In genomic region chr12:56725723-56726102, GRCh38 we compare ENCODE assay signal across 8 cellular contexts. TPM values are rescaled to one million over a fixed set of nuclear protein-coding genes. Genes with fewer than 3 reads are reported as not detected.
DNase-seq lines count a peak whose midpoint lies in the region; ATAC-seq and TF ChIP-seq lines count a peak whose summit lies in the region.

No MANE protein-coding gene starts in this region.

- TF ChIP-seq CTCF in 22Rv1 (IDR thresholded peaks at IDR 0.05), result no peak
- no peak for TF ChIP-seq CTCF in MCF 10A (IDR thresholded peaks at IDR 0.05; ENCODE audit: unreplicated experiment)

- peaks cover 61% of the 10 kb centered on the region for H3K36me3 Mint-ChIP-seq in MCF 10A (ENCODE audit: insufficient read depth, unreplicated experiment)

- peak overlapping the region; percentile 92; the same call in 1 of the 2 replicates for H3K9ac ChIP-seq in HUES48 (ENCODE audit: low read depth, low read length)

- H3K4me3 Mint-ChIP-seq in MCF 10A (ENCODE audit: unreplicated experiment), result peak overlapping the region; percentile 91

- TSS peak; percentile 46 for BruUV-seq in MCF 10A (replicated peaks; lab: Mats Ljungman, UMichigan)

- 65 to 76% methylated on average over 4 to 5 of the region's 7 CpGs for WGBS in mesodermal cell (ENCODE audit: insufficient coverage in 2 of 2), 2 experiments

- H3K4me3 ChIP-seq in HUES48 (ENCODE audit: low read depth, low read length), result peak overlapping the region; percentile 82
- peak overlapping the region; percentile 99 for H3K4me3 ChIP-seq in mesodermal cell (ENCODE audit: extremely low read depth, insufficient read depth, low read length, poor library complexity, severe bottlenecking)

- no peak for ATAC-seq in GM18520 (IDR thresholded peaks at IDR 0.05; ENCODE audit: unreplicated experiment)

- no peak for DNase-seq in MCF 10A (ENCODE audit: unreplicated experiment)
- DNase-seq in SHP77 (lab: John Stamatoyannopoulos, UW), result no peak
- DNase-seq in KG1 (lab: John Stamatoyannopoulos, UW), result no peak
- DNase-seq in LoVo (ENCODE audit: low spot score), result no peak

- intact Hi-C loops in MCF 10A (cut with micrococcal nuclease), result loop anchor here (1.0 to 2.0 kb wide), 2 partner anchors 37 to 89 kb away; partner anchors contain the start of gene PTGES3

- peaks cover 31% of the 10 kb centered on the region for H3K4me1 ChIP-seq in HUES48 (ENCODE audit: control insufficient read depth, insufficient read depth, low read length)
- H3K4me1 ChIP-seq in mesodermal cell (ENCODE audit: control insufficient read depth, insufficient read depth, low read length, poor library complexity, severe bottlenecking), result peaks cover 24% of the 10 kb centered on the region

- H3K9me3 ChIP-seq in HUES48 (ENCODE audit: control insufficient read depth, insufficient read depth, low read length), result no peaks in the 10 kb centered on the region
- H3K9me3 ChIP-seq in mesodermal cell (ENCODE audit: control insufficient read depth, low read length), result no peaks in the 10 kb centered on the region

- no peaks in the 10 kb centered on the region for H3K9me3 Mint-ChIP-seq in MCF 10A (ENCODE audit: unreplicated experiment)

- peaks cover 22% of the 10 kb centered on the region for H3K4me1 Mint-ChIP-seq in MCF 10A (ENCODE audit: insufficient read depth, unreplicated experiment)

- CTCF ChIA-PET in MCF 10A (lab: Yijun Ruan, JAX), result interaction anchor here (0.6 to 1.1 kb wide), 5 partner anchors 14 to 517 kb away, joined by 3 to 4 read pairs (median 3); no protein-coding TSS in a partner anchor

- H3K27ac ChIP-seq in 22Rv1, result peak overlapping the region; percentile 99
- H3K27ac ChIP-seq in HUES48 (ENCODE audit: low read depth, low read length), result peak overlapping the region; percentile 98
- H3K27ac ChIP-seq in mesodermal cell (ENCODE audit: low read depth, low read length, severe bottlenecking), result peak overlapping the region; percentile 98

- no peaks in the 10 kb centered on the region for H3K27me3 Mint-ChIP-seq in MCF 10A (ENCODE audit: insufficient read depth, unreplicated experiment)

- peaks cover 56% of the 10 kb centered on the region for H3K36me3 ChIP-seq in HUES48 (ENCODE audit: control insufficient read depth, insufficient read depth, low read length)
- peaks cover 45% of the 10 kb centered on the region for H3K36me3 ChIP-seq in mesodermal cell (ENCODE audit: control insufficient read depth, insufficient read depth, low read length)

- peak overlapping the region; percentile 97 for H3K27ac Mint-ChIP-seq in MCF 10A (ENCODE audit: low read depth, unreplicated experiment)

- POLR2A ChIA-PET in MCF 10A (lab: Yijun Ruan, JAX), result interaction anchor here (0.6 to 2.9 kb wide), 40 partner anchors 8 to 609 kb away, joined by 3 to 102 read pairs (median 6); partner anchors contain the start of genes ATP5F1B, BAZ2A, CS and LRP1

- no peaks in the 10 kb centered on the region for H3K27me3 ChIP-seq in HUES48 (ENCODE audit: control insufficient read depth, insufficient read depth, low read length)

RNA-seq across cellular contexts. Expression of gene NACA, which starts 0.6 kb away (rescaled TPM):
- total RNA-seq in MCF 10A (2022), result 1,274 and 1,490 TPM in 2 replicates
- polyA plus RNA-seq in mesodermal cell (2013, experiment 1 of 2), result 1,371 TPM
- 1,422 TPM for polyA plus RNA-seq in mesodermal cell (2013, experiment 2 of 2)

RNA-seq across cellular contexts. Expression of gene PRIM1, which starts 26.4 kb away (rescaled TPM):
- total RNA-seq in MCF 10A (2022), result 3.5 and 7.8 TPM in 2 replicates
- 23.2 TPM for polyA plus RNA-seq in mesodermal cell (2013, experiment 1 of 2)
- polyA plus RNA-seq in mesodermal cell (2013, experiment 2 of 2), result 30.6 TPM

RNA-seq across cellular contexts. Expression of gene HSD17B6, which starts 37.4 kb away (rescaled TPM):
- 0.37 and 1.3 TPM in 2 replicates for total RNA-seq in MCF 10A (2022)
- polyA plus RNA-seq in mesodermal cell (2013, experiment 1 of 2), result 1.9 TPM
- polyA plus RNA-seq in mesodermal cell (2013, experiment 2 of 2), result 1.2 TPM

RNA-seq across cellular contexts. Expression of gene PTGES3, which starts 37.6 kb away (rescaled TPM):
- 212 and 228 TPM in 2 replicates for total RNA-seq in MCF 10A (2022)
- 279 TPM for polyA plus RNA-seq in mesodermal cell (2013, experiment 1 of 2)
- 307 TPM for polyA plus RNA-seq in mesodermal cell (2013, experiment 2 of 2)
